21 cellular contexts compared by ENCODE assay signal in genomic region chr1:156448134-156448967, GRCh38. TPM values are rescaled to one million over a fixed set of nuclear protein-coding genes. Genes with fewer than 3 reads are reported as not detected.
DNase-seq lines count a peak whose midpoint lies in the region; ATAC-seq, FAIRE-seq and TF ChIP-seq lines count a peak whose summit lies in the region.
"Had no signal": no experiment of that assay in that cellular context is flagged by ENCODE, and none has a peak within 500 bp of the region (broad histone marks: within the 10 kb centered on the region; RNA-seq: fewer than 3 reads in every experiment).

No MANE protein-coding gene starts in this region.

- peak; percentile 76 for ATAC-seq in stimulated activated effector memory CD8-positive, alpha-beta T cell treated with anti-CD3 and anti-CD28 coated beads, Interleukin-12 subunit alpha, Interleukin-12 subunit beta, amount 100 ng/mL, for 72 hours

- peaks cover 11% of the 10 kb centered on the region for H3K27me3 ChIP-seq in endodermal cell (ENCODE audit: control insufficient read depth, insufficient read depth, low read length, poor library complexity, severe bottlenecking)
- no peaks in the 10 kb centered on the region for H3K27me3 ChIP-seq in uterus
- peaks cover 0 to 6% of the 10 kb centered on the region in 2 donors for H3K27me3 ChIP-seq in small intestine (ENCODE audit: control insufficient read depth in 2 of 2, insufficient read depth in 2 of 2, low read length in 2 of 2)

- CTCF ChIA-PET in HEK293 (lab: Yijun Ruan, JAX): interaction anchor here (12.1 kb wide), 1 partner anchor 64 kb away, joined by 439 read pairs; no protein-coding TSS in a partner anchor

- H3K9me3 ChIP-seq in HEK293 (ENCODE audit: control insufficient read depth, insufficient read depth, low read depth, low read length): no peaks in the 10 kb centered on the region
- no peaks in the 10 kb centered on the region for H3K9me3 ChIP-seq in endodermal cell (ENCODE audit: control insufficient read depth, low read length)
- H3K9me3 ChIP-seq in uterus: no peaks in the 10 kb centered on the region
- no peaks in the 10 kb centered on the region for H3K9me3 ChIP-seq in small intestine (ENCODE audit: control insufficient read depth, low read depth)
- H3K9me3 ChIP-seq: HAP-1 had no signal

- no peak for TF ChIP-seq POLR2A in uterus (IDR thresholded peaks at IDR 0.05)

- H3K36me3 Mint-ChIP-seq in T-helper 1 cell treated with Interleukin-12 subunit alpha and Interleukin-12 subunit beta and Interleukin-4 antibody, amounts not matched to agents 30 μg/mL and 1 μg/mL, for 36 hours (ENCODE audit: low read depth): no peaks in the 10 kb centered on the region
- H3K36me3 Mint-ChIP-seq in endodermal cell (ENCODE audit: low read depth): no peaks in the 10 kb centered on the region
- peaks cover 7% of the 10 kb centered on the region for H3K36me3 Mint-ChIP-seq in stimulated activated effector memory CD8-positive, alpha-beta T cell treated with anti-CD3 and anti-CD28 coated beads, Interleukin-12 subunit alpha, Interleukin-12 subunit beta, amount 100 ng/mL, for 72 hours
- H3K36me3 Mint-ChIP-seq: IgD-negative memory B cell had no signal

- H3K27ac Mint-ChIP-seq in T-helper 1 cell treated with Interleukin-12 subunit alpha and Interleukin-12 subunit beta and Interleukin-4 antibody, amounts not matched to agents 30 μg/mL and 1 μg/mL, for 36 hours: peak overlapping the region; percentile 26
- H3K27ac Mint-ChIP-seq in endodermal cell: no peak overlapping the region
- H3K27ac Mint-ChIP-seq in stimulated activated effector memory CD8-positive, alpha-beta T cell treated with anti-CD3 and anti-CD28 coated beads, Interleukin-12 subunit alpha, Interleukin-12 subunit beta, amount 100 ng/mL, for 72 hours: peak overlapping the region; percentile 11
- H3K27ac Mint-ChIP-seq: CD14-positive monocyte had no signal

- POLR2A ChIA-PET in HEK293 (lab: Yijun Ruan, JAX): interaction anchor here (1.2 kb wide), 1 partner anchor 9 kb away, joined by 3 read pairs; no protein-coding TSS in a partner anchor

- 91 to 93% methylated on average over 8 to 11 of the region's 11 CpGs for WGBS in endodermal cell (ENCODE audit: insufficient coverage in 1 of 2, insufficient read length in 1 of 2), 2 experiments
- WGBS in small intestine, 3 donors: 77 to 87% (median 83%) methylated on average over 11 of the region's 11 CpGs

- FAIRE-seq in small intestine (lab: Jason Lieb, UNC): no peak
- FAIRE-seq: G401.6 had no signal

- H3K4me3 Mint-ChIP-seq in T-helper 1 cell treated with Interleukin-12 subunit alpha and Interleukin-12 subunit beta and Interleukin-4 antibody, amounts not matched to agents 30 μg/mL and 1 μg/mL, for 36 hours: no peak overlapping the region
- no peak overlapping the region for H3K4me3 Mint-ChIP-seq in endodermal cell
- H3K4me3 Mint-ChIP-seq in stimulated activated effector memory CD8-positive, alpha-beta T cell treated with anti-CD3 and anti-CD28 coated beads, Interleukin-12 subunit alpha, Interleukin-12 subunit beta, amount 100 ng/mL, for 72 hours: no peak overlapping the region
- H3K4me3 Mint-ChIP-seq: IgD-negative memory B cell had no signal

- H3K4me1 Mint-ChIP-seq in T-helper 1 cell treated with Interleukin-12 subunit alpha and Interleukin-12 subunit beta and Interleukin-4 antibody, amounts not matched to agents 30 μg/mL and 1 μg/mL, for 36 hours (ENCODE audit: low read depth): peaks cover 7% of the 10 kb centered on the region
- peaks cover 18% of the 10 kb centered on the region for H3K4me1 Mint-ChIP-seq in endodermal cell
- peaks cover 26% of the 10 kb centered on the region for H3K4me1 Mint-ChIP-seq in stimulated activated effector memory CD8-positive, alpha-beta T cell treated with anti-CD3 and anti-CD28 coated beads, Interleukin-12 subunit alpha, Interleukin-12 subunit beta, amount 100 ng/mL, for 72 hours

- H3K36me3 ChIP-seq in HEK293 (ENCODE audit: control insufficient read depth in 2 of 2, insufficient read depth in 1 of 2, low read length in 2 of 2) (no peaks in the 10 kb centered on the region), endodermal cell (ENCODE audit: control insufficient read depth, insufficient read depth, low read length) (no peaks in the 10 kb centered on the region), uterus (no peaks in the 10 kb centered on the region), small intestine (ENCODE audit: control insufficient read depth in 2 of 2, insufficient read depth in 2 of 2, low read length in 2 of 2) (no peaks in the 10 kb centered on the region)
- H3K36me3 ChIP-seq: HAP-1 had no signal

- H3K27ac ChIP-seq in HEK293 (ENCODE audit: extremely low read depth, low read depth, low read length) (no peak overlapping the region), endodermal cell (ENCODE audit: low read depth, low read length) (no peak overlapping the region), uterus (no peak overlapping the region), small intestine (ENCODE audit: low read depth in 1 of 2, low read length in 1 of 2) (no peak overlapping the region)

- no peak for DNase-seq in T-helper 1 cell
- DNase-seq in endodermal cell: peak; percentile 65
- DNase-seq in stimulated activated effector memory CD8-positive, alpha-beta T cell treated with anti-CD3 and anti-CD28 coated beads, Interleukin-12 subunit alpha, Interleukin-12 subunit beta, amount 100 ng/mL, for 72 hours (ENCODE audit: low spot score in 2 of 2): no peak
- no peak for DNase-seq in uterus
- no peak for DNase-seq in NCI-H748 treated with DMSO at 0.1 percent for 48 hours (lab: John Stamatoyannopoulos, UW)
- no peak for DNase-seq in small intestine
- DNase-seq: 8988T, DMS 273 treated with DMSO at 0.1 percent for 48 hours, DND-41, Karpas-422, NCI-H1092 treated with DMSO at 0.1 percent for 48 hours, NCI-H2081, NCI-H2171 treated with DMSO at 0.1 percent for 48 hours, NCI-H446, Right ventricle myocardium superior had no signal

- no peak overlapping the region for H3K9ac ChIP-seq in endodermal cell (ENCODE audit: extremely low read depth, low read length, poor library complexity, severe bottlenecking)

- peaks cover 62% of the 10 kb centered on the region for H3K27me3 Mint-ChIP-seq in T-helper 1 cell treated with Interleukin-12 subunit alpha and Interleukin-12 subunit beta and Interleukin-4 antibody, amounts not matched to agents 30 μg/mL and 1 μg/mL, for 36 hours (ENCODE audit: low read depth)
- H3K27me3 Mint-ChIP-seq in endodermal cell (ENCODE audit: insufficient read depth): peaks cover 17% of the 10 kb centered on the region

- H3K4me3 ChIP-seq in HEK293 (ENCODE audit: low read depth, low read length) (no peak overlapping the region), endodermal cell (ENCODE audit: low read length) (no peak overlapping the region), uterus (no peak overlapping the region), small intestine (ENCODE audit: low read depth in 1 of 2, low read length in 2 of 2) (no peak overlapping the region)
- H3K4me3 ChIP-seq: HAP-1 had no signal

- TF ChIP-seq CTCF in HEK293 (tag by site-specific recombination; IDR thresholded peaks at IDR 0.05) (no peak), endodermal cell (conservative IDR thresholded peaks at IDR 0.05) (no peak), uterus (IDR thresholded peaks at IDR 0.05) (no peak)

- no peaks in the 10 kb centered on the region for H3K4me1 ChIP-seq in HEK293 (ENCODE audit: control insufficient read depth, insufficient read depth, low read length)
- peaks cover 5% of the 10 kb centered on the region for H3K4me1 ChIP-seq in endodermal cell (ENCODE audit: control insufficient read depth, insufficient read depth, low read length)
- peaks cover 0 to 2% of the 10 kb centered on the region in 2 donors for H3K4me1 ChIP-seq in uterus
- H3K4me1 ChIP-seq in small intestine (ENCODE audit: control insufficient read depth in 2 of 2, insufficient read depth in 1 of 2, low read depth in 1 of 2, low read length in 1 of 2): no peaks in the 10 kb centered on the region
- H3K4me1 ChIP-seq: HAP-1 had no signal

- H3K9me3 Mint-ChIP-seq in T-helper 1 cell treated with Interleukin-12 subunit alpha and Interleukin-12 subunit beta and Interleukin-4 antibody, amounts not matched to agents 30 μg/mL and 1 μg/mL, for 36 hours: no peaks in the 10 kb centered on the region
- no peaks in the 10 kb centered on the region for H3K9me3 Mint-ChIP-seq in endodermal cell
- H3K9me3 Mint-ChIP-seq in stimulated activated effector memory CD8-positive, alpha-beta T cell treated with anti-CD3 and anti-CD28 coated beads, Interleukin-12 subunit alpha, Interleukin-12 subunit beta, amount 100 ng/mL, for 72 hours: no peaks in the 10 kb centered on the region
- H3K9me3 Mint-ChIP-seq: IgD-negative memory B cell had no signal

- intact Hi-C loops in uterus (cut with DNase I; ENCODE audit: low total_unique reads): no loop called here

TF ChIP-seq in HEK293, 187 proteins besides CTCF, POLR2A, EP300 and RAD21:
- no peak for TF ChIP-seq ZNF600 (tag by site-specific recombination; IDR thresholded peaks at IDR 0.05)
- peak; percentile 41 for TF ChIP-seq ZNF335 (tag by site-specific recombination; conservative IDR thresholded peaks at IDR 0.05)
- TF ChIP-seq ZNF398 (tag by site-specific recombination; IDR thresholded peaks at IDR 0.05): peak; percentile 60
- TF ChIP-seq ZFHX2 (tag by site-specific recombination; conservative IDR thresholded peaks at IDR 0.05): 0 out of 2 replicates have a peak, but pooled peaks have one; percentile 6

RNA-seq across cellular contexts. Expression of gene MEF2D, which starts 52.2 kb away (rescaled TPM):
- total RNA-seq in endodermal cell: 10 to 100 TPM; 10.5 to 12.8 TPM
- polyA plus RNA-seq in endodermal cell (2013, experiment 1 of 2): 11.5 TPM
- 11.3 TPM for polyA plus RNA-seq in endodermal cell (2013, experiment 2 of 2)
- 100 to 1,000 TPM in 1 of 4 donors, 10 to 100 TPM in 2, 1 to 10 TPM in 1; 8.4 to 101 (median 35.1) TPM for total RNA-seq in uterus
- polyA plus RNA-seq in small intestine: 10 to 100 TPM in 1 of 3 donors, 1 to 10 TPM in 2; 5.8 to 16.8 (median 9.2) TPM
